Comparison of ENCODE assay signal across 8 cellular contexts in the genomic region with DNA sequence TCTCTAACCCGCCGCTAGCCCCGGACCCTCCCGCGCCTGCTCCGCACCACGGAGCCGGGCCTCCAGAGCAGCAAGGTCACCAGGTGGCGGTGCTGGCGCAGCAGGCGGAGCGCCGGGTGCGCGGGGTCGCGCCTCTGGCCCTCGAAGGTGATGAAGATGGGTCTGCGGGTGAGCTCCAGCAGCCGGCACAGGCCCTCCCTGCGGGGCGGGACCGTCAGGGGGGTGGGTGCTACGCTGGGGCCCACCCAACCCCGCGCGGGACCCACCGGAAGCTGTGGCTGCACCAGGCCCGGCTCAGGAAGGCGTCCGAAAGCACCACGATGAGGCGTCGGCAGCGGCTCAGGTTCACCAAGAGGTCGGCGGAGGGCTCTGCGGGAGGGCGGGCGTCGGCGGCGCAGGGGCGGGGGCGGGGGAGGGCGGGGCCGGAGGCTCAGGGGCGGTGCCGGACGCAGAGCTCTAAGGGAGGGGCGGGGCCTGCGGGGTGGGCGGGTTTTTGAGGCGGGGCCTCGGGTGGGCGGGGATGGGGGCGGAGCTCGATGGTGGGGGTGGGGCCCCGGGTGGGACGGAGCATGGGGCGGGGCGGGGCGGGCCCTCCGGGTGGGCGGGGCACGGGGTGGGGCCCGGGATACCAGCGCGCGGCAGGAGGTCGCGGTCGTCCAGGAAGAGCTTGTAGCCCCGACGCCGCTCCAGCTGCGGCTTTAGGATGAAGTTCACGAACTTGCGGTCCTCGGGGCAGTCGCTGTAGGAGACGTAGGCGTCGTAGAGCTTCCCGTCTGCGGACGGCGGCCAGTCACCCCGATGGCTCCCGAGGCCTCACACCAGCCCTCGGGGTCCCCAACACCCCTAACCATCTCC. TPM values are rescaled to one million over a fixed set of nuclear protein-coding genes. Genes with fewer than 3 reads are reported as not detected.
DNase-seq lines count a peak whose midpoint lies in the region; ATAC-seq and TF ChIP-seq lines count a peak whose summit lies in the region.

No MANE protein-coding gene starts in this region.

- no peaks in the 10 kb centered on the region for H3K9me3 Mint-ChIP-seq in activated naive CD8-positive, alpha-beta T cell treated with anti-CD3 and anti-CD28 coated beads, Interleukin-2, amount 50 U/mL, for 24 hours

- H3K27ac Mint-ChIP-seq in activated naive CD8-positive, alpha-beta T cell treated with anti-CD3 and anti-CD28 coated beads, Interleukin-2, amount 50 U/mL, for 24 hours: no peak overlapping the region

- no peak for TF ChIP-seq CTCF in AG09309 (IDR thresholded peaks at IDR 0.05; ENCODE audit: control insufficient read depth, insufficient read depth, low read depth, low read length, missing control alignments)

- DNase-seq in AG09309 (ENCODE audit: low read depth): no peak
- peak; percentile 84 for DNase-seq in HK-2 (ENCODE audit: unreplicated experiment)
- peak; percentile 56 for DNase-seq in SKM-1 (lab: John Stamatoyannopoulos, UW; ENCODE audit: unreplicated experiment)
- peak; percentile 90 for DNase-seq in activated naive CD8-positive, alpha-beta T cell treated with anti-CD3 and anti-CD28 coated beads, Interleukin-2, amount 50 U/mL, for 24 hours
- DNase-seq in left ventricle myocardium superior: peak; percentile 90
- DNase-seq in sciatic nerve (ENCODE audit: low spot score): peak; percentile 88
- DNase-seq in NCI-H2227 treated with DMSO at 0.1 percent for 48 hours (lab: John Stamatoyannopoulos, UW): no peak

- intact Hi-C loops in left ventricle myocardium superior (cut with micrococcal nuclease): no loop called here
- intact Hi-C loops in sciatic nerve (cut with DNase I): no loop called here

- peak overlapping the region; percentile 49 for H3K4me3 ChIP-seq in AG09309 (ENCODE audit: control insufficient read depth, low read depth, low read length)

- peak; percentile 50 for ATAC-seq in GM19324 (IDR thresholded peaks at IDR 0.05; ENCODE audit: low FRiP score, unreplicated experiment)
- ATAC-seq in activated naive CD8-positive, alpha-beta T cell treated with anti-CD3 and anti-CD28 coated beads, Interleukin-2, amount 50 U/mL, for 24 hours: peak; percentile 91
- ATAC-seq in left ventricle myocardium superior: peak; percentile 80
- ATAC-seq in sciatic nerve: peak; percentile 75

- H3K4me1 Mint-ChIP-seq in activated naive CD8-positive, alpha-beta T cell treated with anti-CD3 and anti-CD28 coated beads, Interleukin-2, amount 50 U/mL, for 24 hours: peaks cover 6% of the 10 kb centered on the region

- H3K36me3 Mint-ChIP-seq in activated naive CD8-positive, alpha-beta T cell treated with anti-CD3 and anti-CD28 coated beads, Interleukin-2, amount 50 U/mL, for 24 hours (ENCODE audit: low read depth): no peaks in the 10 kb centered on the region

- H3K4me3 Mint-ChIP-seq in activated naive CD8-positive, alpha-beta T cell treated with anti-CD3 and anti-CD28 coated beads, Interleukin-2, amount 50 U/mL, for 24 hours: peak overlapping the region; percentile 17

- H3K27me3 Mint-ChIP-seq in activated naive CD8-positive, alpha-beta T cell treated with anti-CD3 and anti-CD28 coated beads, Interleukin-2, amount 50 U/mL, for 24 hours: no peaks in the 10 kb centered on the region

RNA-seq across cellular contexts. Expression of gene SIGIRR, which starts 7.8 kb away (rescaled TPM):
- 47.5 TPM for total RNA-seq in left ventricle myocardium superior
- 51.6 TPM for total RNA-seq in sciatic nerve

RNA-seq across cellular contexts. Expression of gene PKP3, which starts 13.0 kb away (rescaled TPM):
- total RNA-seq in left ventricle myocardium superior: 0.84 TPM
- total RNA-seq in sciatic nerve: 0.49 TPM

RNA-seq across cellular contexts. Expression of gene ANO9, which starts 34.8 kb away (rescaled TPM):
- total RNA-seq in left ventricle myocardium superior: 1.3 TPM
- 0.98 TPM for total RNA-seq in sciatic nerve

RNA-seq across cellular contexts. Expression of gene B4GALNT4, which starts 37.7 kb away (rescaled TPM):
- total RNA-seq in left ventricle myocardium superior (0.50 TPM), sciatic nerve (32.2 TPM)

RNA-seq across cellular contexts. Expression of gene PTDSS2, which starts 43.1 kb away (rescaled TPM):
- total RNA-seq in left ventricle myocardium superior (31.8 TPM), sciatic nerve (33.1 TPM)

Comparison
In these comparisons a context has a peak if more than half of its experiments do, and no peak if none do; other contexts are left out.
1. DNase-seq: peak in HK-2 (single experiment), SKM-1 (single experiment), activated naive CD8-positive, alpha-beta T cell treated with anti-CD3 and anti-CD28 coated beads, Interleukin-2, amount 50 U/mL, for 24 hours (single experiment), left ventricle myocardium superior (single experiment) and sciatic nerve (single experiment); none in AG09309 (single experiment) and NCI-H2227 treated with DMSO at 0.1 percent for 48 hours (single experiment).
2. Peak in every context shown above with its lines, with median percentiles within 50 percentile points of each other: ATAC-seq.